ENCODE assay signal across 1 cellular context in the genomic region with DNA sequence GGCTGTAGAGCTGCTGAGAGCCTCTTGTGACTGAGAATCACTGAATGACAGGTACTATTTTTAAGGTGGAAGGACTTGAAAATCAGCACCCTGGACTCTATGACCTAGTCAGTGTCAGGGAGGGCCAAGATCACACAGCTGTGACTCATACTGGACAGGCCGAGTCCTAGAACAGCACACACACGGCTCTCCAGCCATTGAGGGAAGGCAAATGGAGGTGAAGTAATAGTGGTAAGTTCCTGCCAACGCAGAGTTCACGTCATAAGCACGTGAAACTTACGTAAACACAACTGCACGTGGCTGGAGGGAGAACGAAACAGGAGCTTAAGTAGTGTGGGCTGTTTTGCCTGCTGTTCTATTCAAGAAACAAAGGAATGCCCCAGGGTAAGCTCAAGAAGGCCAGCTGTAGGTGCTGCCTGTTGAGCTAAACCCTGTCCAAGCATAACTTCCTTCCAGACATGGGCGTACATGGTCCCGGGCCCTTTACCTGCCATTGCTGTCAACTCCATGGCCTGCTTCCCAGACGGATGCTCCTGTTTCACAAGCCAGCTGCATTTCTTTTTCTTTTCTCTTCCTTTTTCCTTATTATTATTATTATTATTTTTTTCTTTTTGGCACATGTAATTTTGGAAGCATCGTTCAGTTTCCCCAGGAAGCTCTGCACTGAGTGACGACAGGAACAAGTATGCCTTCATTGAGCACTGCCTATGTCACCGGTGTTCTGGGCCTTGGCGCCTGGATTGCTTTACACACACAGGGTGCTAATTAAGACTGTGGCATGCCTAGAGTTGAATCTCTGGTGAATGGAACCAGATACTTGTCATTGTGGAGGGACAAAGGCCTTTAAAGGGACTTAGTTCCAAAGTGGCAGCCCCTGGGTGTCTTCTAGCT.
TF ChIP-seq lines count a peak whose summit lies in the region.

No MANE protein-coding gene starts in this region.

TF ChIP-seq in K562, 482 proteins besides CTCF, POLR2A, EP300 and RAD21 (continued from another document and continues in another):
- TF ChIP-seq, protein P1, sequence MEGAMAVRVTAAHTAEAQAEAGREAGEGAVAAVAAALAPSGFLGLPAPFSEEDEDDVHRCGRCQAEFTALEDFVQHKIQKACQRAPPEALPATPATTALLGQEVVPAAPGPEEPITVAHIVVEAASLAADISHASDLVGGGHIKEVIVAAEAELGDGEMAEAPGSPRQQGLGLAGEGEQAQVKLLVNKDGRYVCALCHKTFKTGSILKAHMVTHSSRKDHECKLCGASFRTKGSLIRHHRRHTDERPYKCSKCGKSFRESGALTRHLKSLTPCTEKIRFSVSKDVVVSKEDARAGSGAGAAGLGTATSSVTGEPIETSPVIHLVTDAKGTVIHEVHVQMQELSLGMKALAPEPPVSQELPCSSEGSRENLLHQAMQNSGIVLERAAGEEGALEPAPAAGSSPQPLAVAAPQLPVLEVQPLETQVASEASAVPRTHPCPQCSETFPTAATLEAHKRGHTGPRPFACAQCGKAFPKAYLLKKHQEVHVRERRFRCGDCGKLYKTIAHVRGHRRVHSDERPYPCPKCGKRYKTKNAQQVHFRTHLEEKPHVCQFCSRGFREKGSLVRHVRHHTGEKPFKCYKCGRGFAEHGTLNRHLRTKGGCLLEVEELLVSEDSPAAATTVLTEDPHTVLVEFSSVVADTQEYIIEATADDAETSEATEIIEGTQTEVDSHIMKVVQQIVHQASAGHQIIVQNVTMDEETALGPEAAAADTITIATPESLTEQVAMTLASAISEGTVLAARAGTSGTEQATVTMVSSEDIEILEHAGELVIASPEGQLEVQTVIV (CRISPR knock-in tag; IDR thresholded peaks at IDR 0.05; ENCODE audit: borderline replicate concordance), result no peak
- TF ChIP-seq, protein P2, sequence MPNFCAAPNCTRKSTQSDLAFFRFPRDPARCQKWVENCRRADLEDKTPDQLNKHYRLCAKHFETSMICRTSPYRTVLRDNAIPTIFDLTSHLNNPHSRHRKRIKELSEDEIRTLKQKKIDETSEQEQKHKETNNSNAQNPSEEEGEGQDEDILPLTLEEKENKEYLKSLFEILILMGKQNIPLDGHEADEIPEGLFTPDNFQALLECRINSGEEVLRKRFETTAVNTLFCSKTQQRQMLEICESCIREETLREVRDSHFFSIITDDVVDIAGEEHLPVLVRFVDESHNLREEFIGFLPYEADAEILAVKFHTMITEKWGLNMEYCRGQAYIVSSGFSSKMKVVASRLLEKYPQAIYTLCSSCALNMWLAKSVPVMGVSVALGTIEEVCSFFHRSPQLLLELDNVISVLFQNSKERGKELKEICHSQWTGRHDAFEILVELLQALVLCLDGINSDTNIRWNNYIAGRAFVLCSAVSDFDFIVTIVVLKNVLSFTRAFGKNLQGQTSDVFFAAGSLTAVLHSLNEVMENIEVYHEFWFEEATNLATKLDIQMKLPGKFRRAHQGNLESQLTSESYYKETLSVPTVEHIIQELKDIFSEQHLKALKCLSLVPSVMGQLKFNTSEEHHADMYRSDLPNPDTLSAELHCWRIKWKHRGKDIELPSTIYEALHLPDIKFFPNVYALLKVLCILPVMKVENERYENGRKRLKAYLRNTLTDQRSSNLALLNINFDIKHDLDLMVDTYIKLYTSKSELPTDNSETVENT (CRISPR knock-in tag; IDR thresholded peaks at IDR 0.05), result no peak
- TF ChIP-seq NCOA1 (IDR thresholded peaks at IDR 0.05; ENCODE audit: low read depth) (peak; percentile 71; the same call in 1 of the 2 replicates), RCOR1 (IDR thresholded peaks at IDR 0.05; ENCODE audit: borderline replicate concordance in 1 of 2, low read depth in 2 of 2, low read length in 2 of 2) (peak in 1 of 2 experiments; percentile 51; a peak in 1 of 4 replicates), CTBP1 (IDR thresholded peaks at IDR 0.05; ENCODE audit: borderline replicate concordance) (peak; percentile 61), RHOXF2B (CRISPR knock-in tag; conservative IDR thresholded peaks at IDR 0.05) (0 out of 2 replicates have a peak, but pooled peaks have one; percentile 70), KLF16 (IDR thresholded peaks at IDR 0.05) (no peak), HDAC1 (IDR thresholded peaks at IDR 0.05) (0 out of 4 replicates have a peak, but pooled peaks of 1 of the 2 experiments have one; percentile 16), ZNF766 (CRISPR knock-in tag; conservative IDR thresholded peaks at IDR 0.05) (peak; percentile 77), SMAD4 (CRISPR knock-in tag; conservative IDR thresholded peaks at IDR 0.05) (peak; percentile 81), ARID1B (IDR thresholded peaks at IDR 0.05) (peak; percentile 46), BRCA1 (IDR thresholded peaks at IDR 0.05) (no peak), BRCA1 (CRISPR knock-in tag; IDR thresholded peaks at IDR 0.05) (no peak), CEBPG (CRISPR knock-in tag; IDR thresholded peaks at IDR 0.05) (peak; percentile 76), CEBPG (tag; conservative IDR thresholded peaks at IDR 0.05 in 1 of 2, IDR thresholded peaks at IDR 0.05 in 1 of 2) (peak; percentile 31 to 87; a peak in 3 of 4 replicates), CXXC5 (CRISPR knock-in tag; IDR thresholded peaks at IDR 0.05) (peak; percentile 88), ZNF12 (CRISPR knock-in tag; IDR thresholded peaks at IDR 0.05) (no peak), ZNF696 (CRISPR knock-in tag; conservative IDR thresholded peaks at IDR 0.05) (no peak), SMAD3 (CRISPR knock-in tag; conservative IDR thresholded peaks at IDR 0.05) (peak; percentile 85), PCBP2 (IDR thresholded peaks at IDR 0.05; ENCODE audit: low read depth, low read length, poor library complexity, severe bottlenecking) (no peak), CCNT2 (IDR thresholded peaks at IDR 0.05; ENCODE audit: borderline replicate concordance, extremely low read depth, insufficient read length, low read depth, low read length) (no peak), ZNF507 (tag; conservative IDR thresholded peaks at IDR 0.05) (no peak), NRF1 (conservative IDR thresholded peaks at IDR 0.05 in 1 of 2, IDR thresholded peaks at IDR 0.05 in 1 of 2) (peak; percentile 6 to 34; a peak in 2 of 4 replicates), TCF3 (CRISPR knock-in tag; IDR thresholded peaks at IDR 0.05) (no peak), TRIM24 (IDR thresholded peaks at IDR 0.05) (0 out of 4 replicates have a peak, but pooled peaks of 1 of the 2 experiments have one; percentile 52), SAP30 (IDR thresholded peaks at IDR 0.05; ENCODE audit: borderline replicate concordance, insufficient read depth, low read depth, low read length, poor library complexity, severe bottlenecking) (no peak), TAL1 (IDR thresholded peaks at IDR 0.05) (no peak), RBM34 (IDR thresholded peaks at IDR 0.05; ENCODE audit: borderline replicate concordance, insufficient read depth, low read length) (no peak)
- TF ChIP-seq, protein P3, sequence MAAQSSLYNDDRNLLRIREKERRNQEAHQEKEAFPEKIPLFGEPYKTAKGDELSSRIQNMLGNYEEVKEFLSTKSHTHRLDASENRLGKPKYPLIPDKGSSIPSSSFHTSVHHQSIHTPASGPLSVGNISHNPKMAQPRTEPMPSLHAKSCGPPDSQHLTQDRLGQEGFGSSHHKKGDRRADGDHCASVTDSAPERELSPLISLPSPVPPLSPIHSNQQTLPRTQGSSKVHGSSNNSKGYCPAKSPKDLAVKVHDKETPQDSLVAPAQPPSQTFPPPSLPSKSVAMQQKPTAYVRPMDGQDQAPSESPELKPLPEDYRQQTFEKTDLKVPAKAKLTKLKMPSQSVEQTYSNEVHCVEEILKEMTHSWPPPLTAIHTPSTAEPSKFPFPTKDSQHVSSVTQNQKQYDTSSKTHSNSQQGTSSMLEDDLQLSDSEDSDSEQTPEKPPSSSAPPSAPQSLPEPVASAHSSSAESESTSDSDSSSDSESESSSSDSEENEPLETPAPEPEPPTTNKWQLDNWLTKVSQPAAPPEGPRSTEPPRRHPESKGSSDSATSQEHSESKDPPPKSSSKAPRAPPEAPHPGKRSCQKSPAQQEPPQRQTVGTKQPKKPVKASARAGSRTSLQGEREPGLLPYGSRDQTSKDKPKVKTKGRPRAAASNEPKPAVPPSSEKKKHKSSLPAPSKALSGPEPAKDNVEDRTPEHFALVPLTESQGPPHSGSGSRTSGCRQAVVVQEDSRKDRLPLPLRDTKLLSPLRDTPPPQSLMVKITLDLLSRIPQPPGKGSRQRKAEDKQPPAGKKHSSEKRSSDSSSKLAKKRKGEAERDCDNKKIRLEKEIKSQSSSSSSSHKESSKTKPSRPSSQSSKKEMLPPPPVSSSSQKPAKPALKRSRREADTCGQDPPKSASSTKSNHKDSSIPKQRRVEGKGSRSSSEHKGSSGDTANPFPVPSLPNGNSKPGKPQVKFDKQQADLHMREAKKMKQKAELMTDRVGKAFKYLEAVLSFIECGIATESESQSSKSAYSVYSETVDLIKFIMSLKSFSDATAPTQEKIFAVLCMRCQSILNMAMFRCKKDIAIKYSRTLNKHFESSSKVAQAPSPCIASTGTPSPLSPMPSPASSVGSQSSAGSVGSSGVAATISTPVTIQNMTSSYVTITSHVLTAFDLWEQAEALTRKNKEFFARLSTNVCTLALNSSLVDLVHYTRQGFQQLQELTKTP (IDR thresholded peaks at IDR 0.05; ENCODE audit: low read depth in 1 of 2, partially characterized antibody in 2 of 2), result peak; percentile 40 to 48
- TF ChIP-seq, protein P4, sequence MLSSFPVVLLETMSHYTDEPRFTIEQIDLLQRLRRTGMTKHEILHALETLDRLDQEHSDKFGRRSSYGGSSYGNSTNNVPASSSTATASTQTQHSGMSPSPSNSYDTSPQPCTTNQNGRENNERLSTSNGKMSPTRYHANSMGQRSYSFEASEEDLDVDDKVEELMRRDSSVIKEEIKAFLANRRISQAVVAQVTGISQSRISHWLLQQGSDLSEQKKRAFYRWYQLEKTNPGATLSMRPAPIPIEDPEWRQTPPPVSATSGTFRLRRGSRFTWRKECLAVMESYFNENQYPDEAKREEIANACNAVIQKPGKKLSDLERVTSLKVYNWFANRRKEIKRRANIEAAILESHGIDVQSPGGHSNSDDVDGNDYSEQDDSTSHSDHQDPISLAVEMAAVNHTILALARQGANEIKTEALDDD (IDR thresholded peaks at IDR 0.05), result peak; percentile 62; the same call in 1 of the 2 replicates
- TF ChIP-seq, protein P5, sequence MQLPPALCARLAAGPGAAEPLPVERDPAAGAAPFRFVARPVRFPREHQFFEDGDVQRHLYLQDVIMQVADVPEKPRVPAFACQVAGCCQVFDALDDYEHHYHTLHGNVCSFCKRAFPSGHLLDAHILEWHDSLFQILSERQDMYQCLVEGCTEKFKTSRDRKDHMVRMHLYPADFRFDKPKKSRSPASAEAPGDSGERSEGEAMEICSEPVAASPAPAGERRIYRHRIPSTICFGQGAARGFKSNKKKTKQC (CRISPR knock-in tag; IDR thresholded peaks at IDR 0.05), result no peak
- TF ChIP-seq, protein P6, sequence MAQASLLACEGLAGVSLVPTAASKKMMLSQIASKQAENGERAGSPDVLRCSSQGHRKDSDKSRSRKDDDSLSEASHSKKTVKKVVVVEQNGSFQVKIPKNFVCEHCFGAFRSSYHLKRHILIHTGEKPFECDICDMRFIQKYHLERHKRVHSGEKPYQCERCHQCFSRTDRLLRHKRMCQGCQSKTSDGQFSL (CRISPR knock-in tag; IDR thresholded peaks at IDR 0.05), result no peak
- TF ChIP-seq, protein P6 (tag; IDR thresholded peaks at IDR 0.05), result no peak
- TF ChIP-seq, protein P7, sequence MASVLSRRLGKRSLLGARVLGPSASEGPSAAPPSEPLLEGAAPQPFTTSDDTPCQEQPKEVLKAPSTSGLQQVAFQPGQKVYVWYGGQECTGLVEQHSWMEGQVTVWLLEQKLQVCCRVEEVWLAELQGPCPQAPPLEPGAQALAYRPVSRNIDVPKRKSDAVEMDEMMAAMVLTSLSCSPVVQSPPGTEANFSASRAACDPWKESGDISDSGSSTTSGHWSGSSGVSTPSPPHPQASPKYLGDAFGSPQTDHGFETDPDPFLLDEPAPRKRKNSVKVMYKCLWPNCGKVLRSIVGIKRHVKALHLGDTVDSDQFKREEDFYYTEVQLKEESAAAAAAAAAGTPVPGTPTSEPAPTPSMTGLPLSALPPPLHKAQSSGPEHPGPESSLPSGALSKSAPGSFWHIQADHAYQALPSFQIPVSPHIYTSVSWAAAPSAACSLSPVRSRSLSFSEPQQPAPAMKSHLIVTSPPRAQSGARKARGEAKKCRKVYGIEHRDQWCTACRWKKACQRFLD (CRISPR knock-in tag; IDR thresholded peaks at IDR 0.05), result peak; percentile 92
- TF ChIP-seq, protein P8, sequence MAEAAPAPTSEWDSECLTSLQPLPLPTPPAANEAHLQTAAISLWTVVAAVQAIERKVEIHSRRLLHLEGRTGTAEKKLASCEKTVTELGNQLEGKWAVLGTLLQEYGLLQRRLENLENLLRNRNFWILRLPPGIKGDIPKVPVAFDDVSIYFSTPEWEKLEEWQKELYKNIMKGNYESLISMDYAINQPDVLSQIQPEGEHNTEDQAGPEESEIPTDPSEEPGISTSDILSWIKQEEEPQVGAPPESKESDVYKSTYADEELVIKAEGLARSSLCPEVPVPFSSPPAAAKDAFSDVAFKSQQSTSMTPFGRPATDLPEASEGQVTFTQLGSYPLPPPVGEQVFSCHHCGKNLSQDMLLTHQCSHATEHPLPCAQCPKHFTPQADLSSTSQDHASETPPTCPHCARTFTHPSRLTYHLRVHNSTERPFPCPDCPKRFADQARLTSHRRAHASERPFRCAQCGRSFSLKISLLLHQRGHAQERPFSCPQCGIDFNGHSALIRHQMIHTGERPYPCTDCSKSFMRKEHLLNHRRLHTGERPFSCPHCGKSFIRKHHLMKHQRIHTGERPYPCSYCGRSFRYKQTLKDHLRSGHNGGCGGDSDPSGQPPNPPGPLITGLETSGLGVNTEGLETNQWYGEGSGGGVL (CRISPR knock-in tag; IDR thresholded peaks at IDR 0.05), result no peak
- TF ChIP-seq, protein P9, sequence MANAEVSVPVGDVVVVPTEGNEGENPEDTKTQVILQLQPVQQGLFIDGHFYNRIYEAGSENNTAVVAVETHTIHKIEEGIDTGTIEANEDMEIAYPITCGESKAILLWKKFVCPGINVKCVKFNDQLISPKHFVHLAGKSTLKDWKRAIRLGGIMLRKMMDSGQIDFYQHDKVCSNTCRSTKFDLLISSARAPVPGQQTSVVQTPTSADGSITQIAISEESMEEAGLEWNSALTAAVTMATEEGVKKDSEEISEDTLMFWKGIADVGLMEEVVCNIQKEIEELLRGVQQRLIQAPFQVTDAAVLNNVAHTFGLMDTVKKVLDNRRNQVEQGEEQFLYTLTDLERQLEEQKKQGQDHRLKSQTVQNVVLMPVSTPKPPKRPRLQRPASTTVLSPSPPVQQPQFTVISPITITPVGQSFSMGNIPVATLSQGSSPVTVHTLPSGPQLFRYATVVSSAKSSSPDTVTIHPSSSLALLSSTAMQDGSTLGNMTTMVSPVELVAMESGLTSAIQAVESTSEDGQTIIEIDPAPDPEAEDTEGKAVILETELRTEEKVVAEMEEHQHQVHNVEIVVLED (CRISPR knock-in tag; IDR thresholded peaks at IDR 0.05), result peak; percentile 60; the same call in 1 of the 2 replicates
- TF ChIP-seq, protein P10, sequence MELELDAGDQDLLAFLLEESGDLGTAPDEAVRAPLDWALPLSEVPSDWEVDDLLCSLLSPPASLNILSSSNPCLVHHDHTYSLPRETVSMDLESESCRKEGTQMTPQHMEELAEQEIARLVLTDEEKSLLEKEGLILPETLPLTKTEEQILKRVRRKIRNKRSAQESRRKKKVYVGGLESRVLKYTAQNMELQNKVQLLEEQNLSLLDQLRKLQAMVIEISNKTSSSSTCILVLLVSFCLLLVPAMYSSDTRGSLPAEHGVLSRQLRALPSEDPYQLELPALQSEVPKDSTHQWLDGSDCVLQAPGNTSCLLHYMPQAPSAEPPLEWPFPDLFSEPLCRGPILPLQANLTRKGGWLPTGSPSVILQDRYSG (tag; conservative IDR thresholded peaks at IDR 0.05; ENCODE audit: low read depth), result peak; percentile 80; the same call in 1 of the 2 replicates
- TF ChIP-seq, protein P11, sequence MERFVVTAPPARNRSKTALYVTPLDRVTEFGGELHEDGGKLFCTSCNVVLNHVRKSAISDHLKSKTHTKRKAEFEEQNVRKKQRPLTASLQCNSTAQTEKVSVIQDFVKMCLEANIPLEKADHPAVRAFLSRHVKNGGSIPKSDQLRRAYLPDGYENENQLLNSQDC (CRISPR knock-in tag; IDR thresholded peaks at IDR 0.05), result no peak
